ENCODE assay signal across 19 cellular contexts in the genomic region with DNA sequence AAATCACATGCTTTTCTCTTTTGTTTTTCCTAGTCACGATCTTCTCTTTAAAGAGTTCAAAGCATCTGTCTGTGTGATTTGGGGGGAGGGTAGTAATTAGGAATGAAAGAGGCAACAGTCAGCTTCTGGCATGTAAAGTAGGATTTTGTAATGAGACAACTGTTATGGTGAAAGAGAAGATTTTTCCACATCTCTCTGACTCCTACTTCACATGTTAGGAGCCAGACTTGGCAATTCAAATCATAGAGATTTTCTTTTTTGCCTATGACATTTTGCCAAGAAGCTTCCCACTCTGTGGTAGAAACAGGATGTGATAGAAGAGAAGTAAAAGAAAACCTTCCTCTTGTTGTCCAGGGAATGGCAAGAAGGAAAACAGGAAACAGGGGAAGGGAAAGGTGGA. TPM values are rescaled to one million over a fixed set of nuclear protein-coding genes. Genes with fewer than 3 reads are reported as not detected.
A peak's percentile ranks its signal among the peaks of the same experiment; 100 is the strongest.
DNase-seq lines count a peak whose midpoint lies in the region; ATAC-seq and TF ChIP-seq lines count a peak whose summit lies in the region.
"Had no signal": no experiment of that assay in that cellular context is flagged by ENCODE, and none has a peak within 500 bp of the region (broad histone marks: within the 10 kb centered on the region; RNA-seq: fewer than 3 reads in every experiment).

No MANE protein-coding gene starts in this region.

- WGBS in mesendoderm (ENCODE audit: extremely low coverage, insufficient coverage, low lambda C conversion rate): no CpG with 5 or more reads among the region's 1 CpG

- H2BK15ac ChIP-seq in mesendoderm (replicated peaks; ENCODE audit: low read depth): no peak overlapping the region

- H2AK5ac ChIP-seq in mesendoderm (ENCODE audit: low read length): no peak overlapping the region

- no peak overlapping the region for H3K56ac ChIP-seq in mesendoderm (ENCODE audit: low read length)

- H3K36me3 ChIP-seq in adipocyte (ENCODE audit: control insufficient read depth, insufficient read depth, low read length, severe bottlenecking) (no peaks in the 10 kb centered on the region), neural progenitor cell (no peaks in the 10 kb centered on the region), mesendoderm (ENCODE audit: control insufficient read depth, insufficient read depth, low read length) (no peaks in the 10 kb centered on the region)
- H3K36me3 ChIP-seq: cardiac muscle cell, SJCRH30 had no signal

- TF ChIP-seq CTCF in fibroblast of mammary gland (conservative IDR thresholded peaks at IDR 0.05; ENCODE audit: control insufficient read depth, insufficient read depth, low read depth, low read length) (no peak), neural progenitor cell (IDR thresholded peaks at IDR 0.05) (no peak), GM10248 (IDR thresholded peaks at IDR 0.05; ENCODE audit: control extremely low read depth, extremely low read depth, low read depth, missing control alignments) (no peak)

- H3K4ac ChIP-seq in mesendoderm (ENCODE audit: low read depth, low read length): no peak overlapping the region

- H3K18ac ChIP-seq in mesendoderm (ENCODE audit: low read length): no peak overlapping the region

- H4K8ac ChIP-seq in mesendoderm (ENCODE audit: low read depth, low read length): no peak overlapping the region

- no peak for ATAC-seq in GM19397 (IDR thresholded peaks at IDR 0.05; ENCODE audit: unreplicated experiment)

- H3K79me1 ChIP-seq in mesendoderm (ENCODE audit: low read length): no peaks in the 10 kb centered on the region

- no peaks in the 10 kb centered on the region for H3K36me3 Mint-ChIP-seq in neural progenitor cell
- H3K36me3 Mint-ChIP-seq: activated naive CD4-positive, alpha-beta T cell treated with anti-CD3 and anti-CD28 coated beads, Interleukin-2, amount 50 U/mL, for 24 hours had no signal

- no peaks in the 10 kb centered on the region for H3K9me3 Mint-ChIP-seq in neural progenitor cell
- H3K9me3 Mint-ChIP-seq: activated CD4-positive, alpha-beta T cell treated with anti-CD3 and anti-CD28 coated beads, Interleukin-2, amount 10 ng/mL, durations not matched to agents 24 days and 14 days; activated naive CD4-positive, alpha-beta T cell treated with anti-CD3 and anti-CD28 coated beads, Interleukin-2, amount 50 U/mL, for 24 hours had no signal

- H3K4me1 Mint-ChIP-seq in neural progenitor cell: peaks cover 3% of the 10 kb centered on the region
- H3K4me1 Mint-ChIP-seq: activated CD4-positive, alpha-beta T cell treated with anti-CD3 and anti-CD28 coated beads, Interleukin-2, amount 10 ng/mL, durations not matched to agents 24 days and 14 days; activated naive CD4-positive, alpha-beta T cell treated with anti-CD3 and anti-CD28 coated beads, Interleukin-2, amount 50 U/mL, for 24 hours had no signal

- no peaks in the 10 kb centered on the region for H4K20me1 ChIP-seq in neural progenitor cell (ENCODE audit: low read depth)

- H3K79me2 ChIP-seq in neural progenitor cell (ENCODE audit: low read depth) (no peaks in the 10 kb centered on the region), mesendoderm (ENCODE audit: control insufficient read depth, insufficient read depth, low read length) (no peaks in the 10 kb centered on the region)

- peak; percentile 61 for DNase-seq in COLO829 (ENCODE audit: low spot score)
- DNase-seq in adipocyte (ENCODE audit: low read depth): peak; percentile 28
- peak; percentile 84 for DNase-seq in fibroblast of mammary gland (ENCODE audit: low read depth)
- DNase-seq in neural progenitor cell (ENCODE audit: low spot score): no peak
- DNase-seq in GM10248 (ENCODE audit: extremely low spot score): no peak
- DNase-seq in NCI-H345 (lab: John Stamatoyannopoulos, UW): no peak
- no peak for DNase-seq in mesendoderm
- DNase-seq: activated CD4-positive, alpha-beta T cell treated with anti-CD3 and anti-CD28 coated beads, Interleukin-2, amount 10 ng/mL, durations not matched to agents 24 days and 14 days; effector memory CD4-positive, alpha-beta T cell; MM.1S; NCI-H187; NCI-H510A; retina; SJCRH30; stimulated activated CD4-positive, alpha-beta T cell treated with anti-CD3 and anti-CD28 coated beads, Interleukin-1b, Interleukin-23, amount 100 ng/mL, for 48 hours; T1000 had no signal

- H2AFZ ChIP-seq in neural progenitor cell (replicated peaks): peak overlapping the region; percentile 73

- H2BK5ac ChIP-seq in mesendoderm (ENCODE audit: low read length): no peak overlapping the region

- H3K4me2 ChIP-seq in neural progenitor cell (no peak overlapping the region), mesendoderm (ENCODE audit: low read length) (no peak overlapping the region)

- H3K4me1 ChIP-seq in adipocyte (ENCODE audit: control insufficient read depth, insufficient read depth, low read length) (peaks cover 29% of the 10 kb centered on the region), neural progenitor cell (peaks cover 5% of the 10 kb centered on the region), mesendoderm (ENCODE audit: control insufficient read depth, low read depth, low read length) (no peaks in the 10 kb centered on the region)
- H3K4me1 ChIP-seq: SJCRH30 had no signal

- POLR2A ChIA-PET in GM10248 (lab: Yijun Ruan, JAX): no interaction called here

- no peak overlapping the region for H2BK120ac ChIP-seq in mesendoderm (ENCODE audit: low read depth, low read length)

- H3K23ac ChIP-seq in mesendoderm (ENCODE audit: low read length): no peak overlapping the region

- no peak overlapping the region for H3K27ac Mint-ChIP-seq in neural progenitor cell
- H3K27ac Mint-ChIP-seq: activated CD4-positive, alpha-beta T cell treated with anti-CD3 and anti-CD28 coated beads, Interleukin-2, amount 10 ng/mL, durations not matched to agents 24 days and 14 days; activated naive CD4-positive, alpha-beta T cell treated with anti-CD3 and anti-CD28 coated beads, Interleukin-2, amount 50 U/mL, for 24 hours had no signal

- no peaks in the 10 kb centered on the region for H3F3A ChIP-seq in neural progenitor cell (ENCODE audit: low read depth)

- peak overlapping the region; percentile 39 for H3K4me3 ChIP-seq in adipocyte (ENCODE audit: low read length)
- no peak overlapping the region for H3K4me3 ChIP-seq in fibroblast of mammary gland (ENCODE audit: control insufficient read depth, low read depth, low read length)
- no peak overlapping the region for H3K4me3 ChIP-seq in neural progenitor cell
- no peak overlapping the region for H3K4me3 ChIP-seq in mesendoderm (ENCODE audit: low read length)
- H3K4me3 ChIP-seq: cardiac muscle cell, SJCRH30 had no signal

- no peak overlapping the region for H3K4me3 Mint-ChIP-seq in neural progenitor cell
- H3K4me3 Mint-ChIP-seq: activated CD4-positive, alpha-beta T cell treated with anti-CD3 and anti-CD28 coated beads, Interleukin-2, amount 10 ng/mL, durations not matched to agents 24 days and 14 days; activated naive CD4-positive, alpha-beta T cell treated with anti-CD3 and anti-CD28 coated beads, Interleukin-2, amount 50 U/mL, for 24 hours had no signal

- H3K27me3 Mint-ChIP-seq in neural progenitor cell (ENCODE audit: insufficient read depth, low read depth): no peaks in the 10 kb centered on the region
- H3K27me3 Mint-ChIP-seq: activated naive CD4-positive, alpha-beta T cell treated with anti-CD3 and anti-CD28 coated beads, Interleukin-2, amount 50 U/mL, for 24 hours had no signal

- H3K9me3 ChIP-seq in adipocyte (ENCODE audit: control insufficient read depth, low read length) (no peaks in the 10 kb centered on the region), neural progenitor cell (ENCODE audit: low read depth) (no peaks in the 10 kb centered on the region)
- H3K9me3 ChIP-seq: SJCRH30 had no signal

- no peak overlapping the region for H4K5ac ChIP-seq in mesendoderm (ENCODE audit: low read length)

- H3K27ac ChIP-seq in neural progenitor cell (no peak overlapping the region), mesendoderm (ENCODE audit: low read depth, low read length) (no peak overlapping the region)
- H3K27ac ChIP-seq: cardiac muscle cell, SJCRH30 had no signal

- H3K27me3 ChIP-seq in adipocyte (replicated peaks; ENCODE audit: control insufficient read depth, insufficient read depth, low read length): no peaks in the 10 kb centered on the region
- H3K27me3 ChIP-seq in neural progenitor cell: no peaks in the 10 kb centered on the region
- H3K27me3 ChIP-seq in mesendoderm (ENCODE audit: insufficient read depth, low read length, poor library complexity): no peaks in the 10 kb centered on the region
- H3K27me3 ChIP-seq: cardiac muscle cell, SJCRH30 had no signal

- H3K9ac ChIP-seq in adipocyte (ENCODE audit: low read length): peak overlapping the region; percentile 25
- no peak overlapping the region for H3K9ac ChIP-seq in neural progenitor cell
- no peak overlapping the region for H3K9ac ChIP-seq in mesendoderm (ENCODE audit: low read length)

- CTCF ChIA-PET in GM10248 (lab: Yijun Ruan, JAX): interaction anchor here (1.5 to 1.9 kb wide), 2 partner anchors 12 to 19 kb away, joined by 5 to 9 read pairs; no protein-coding TSS in a partner anchor

RNA-seq across cellular contexts. Expression of a gene that starts 38.3 kb away (rescaled TPM):
- total RNA-seq in neural progenitor cell (ENCODE audit: low replicate concordance): 96.7 and 117 TPM in 2 replicates
- 70.2 TPM for polyA plus RNA-seq in mesendoderm (2013, experiment 1 of 2)
- 77.7 TPM for polyA plus RNA-seq in mesendoderm (2013, experiment 2 of 2)

RNA-seq across cellular contexts. Expression of a gene that starts 53.3 kb away (rescaled TPM):
- 91.0 and 148 TPM in 2 replicates for total RNA-seq in neural progenitor cell (ENCODE audit: low replicate concordance)
- polyA plus RNA-seq in mesendoderm (2013, experiment 1 of 2): 121 TPM
- 119 TPM for polyA plus RNA-seq in mesendoderm (2013, experiment 2 of 2)

Comparison
In these comparisons a context has a peak if more than half of its experiments do, and no peak if none do; other contexts are left out.
1. DNase-seq: peak in COLO829 (single experiment), adipocyte (single experiment) and fibroblast of mammary gland (single experiment); none in neural progenitor cell (single experiment), GM10248 (single experiment), NCI-H345 (single experiment) and mesendoderm (single experiment).